In genomic region chr20:49811825-49812462, GRCh38 we compare ENCODE assay signal across 8 cellular contexts. TPM values are rescaled to one million over a fixed set of nuclear protein-coding genes. Genes with fewer than 3 reads are reported as not detected.
DNase-seq lines count a peak whose midpoint lies in the region; ATAC-seq, FAIRE-seq and TF ChIP-seq lines count a peak whose summit lies in the region.

No MANE protein-coding gene starts in this region.

- H3K27ac Mint-ChIP-seq in astrocyte (ENCODE audit: unreplicated experiment), result peak overlapping the region; percentile 93

- no peaks in the 10 kb centered on the region for H4K20me1 ChIP-seq in astrocyte (ENCODE audit: insufficient read depth, low read length)
- H4K20me1 ChIP-seq in keratinocyte (ENCODE audit: control insufficient read depth, extremely low read depth, insufficient read depth, low read length), result no peaks in the 10 kb centered on the region

- H3K4me1 Mint-ChIP-seq in astrocyte (ENCODE audit: low read depth, unreplicated experiment), result peaks cover 13% of the 10 kb centered on the region

- H3K9me1 ChIP-seq in keratinocyte (ENCODE audit: control insufficient read depth, extremely low read depth, insufficient read depth, low read length), result no peaks in the 10 kb centered on the region

- peaks cover 7% of the 10 kb centered on the region for H3K36me3 Mint-ChIP-seq in astrocyte (ENCODE audit: low read depth, unreplicated experiment)

- FAIRE-seq in astrocyte (lab: Jason Lieb, UNC) (no peak), keratinocyte (lab: Jason Lieb, UNC) (no peak)

- H2AFZ ChIP-seq in astrocyte (ENCODE audit: low read depth, low read length) (peak overlapping the region; percentile 83), keratinocyte (ENCODE audit: control insufficient read depth, low read length) (peak overlapping the region; percentile 90)

- H3K27ac ChIP-seq in HUES6 (ENCODE audit: low read depth, low read length) (peak overlapping the region; percentile 5; the same call in 1 of the 2 replicates), astrocyte (ENCODE audit: low read depth, low read length) (peak overlapping the region; percentile 82), keratinocyte (ENCODE audit: control insufficient read depth, insufficient read depth, low read length) (peak overlapping the region; percentile 80), substantia nigra (ENCODE audit: low read depth, low read length, poor library complexity, severe bottlenecking) (peak overlapping the region; percentile 80)

- H3K36me3 ChIP-seq in HUES6 (ENCODE audit: control insufficient read depth, insufficient read depth, low read length) (peaks cover 9% of the 10 kb centered on the region; the same call in 1 of the 2 replicates), astrocyte (ENCODE audit: insufficient read depth, low read length) (peaks cover 5% of the 10 kb centered on the region), keratinocyte (ENCODE audit: control insufficient read depth in 2 of 2, extremely low read depth in 1 of 2, insufficient read depth in 2 of 2, low read length in 2 of 2) (peaks cover 2 to 5% of the 10 kb centered on the region in 2 experiments)

- peak; percentile 70 for DNase-seq in EL
- peak; percentile 46 for DNase-seq in astrocyte (ENCODE audit: low read depth)
- DNase-seq in keratinocyte (ENCODE audit: low read depth, low spot score), result no peak
- DNase-seq in substantia nigra (lab: John Stamatoyannopoulos, UW), result no peak

- H3K4me3 ChIP-seq in HUES6 (ENCODE audit: low read depth, low read length) (peak overlapping the region; percentile 73), astrocyte (ENCODE audit: insufficient read depth, low read depth, low read length) (peak overlapping the region; percentile 77), keratinocyte (ENCODE audit: control insufficient read depth in 2 of 3, extremely low read depth in 1 of 3, insufficient read depth in 2 of 3, low read depth in 1 of 3, low read length in 3 of 3) (peak overlapping the region; percentile 63 to 78 (median 66))

- TF ChIP-seq CTCF in astrocyte (IDR thresholded peaks at IDR 0.05; ENCODE audit: insufficient read depth, low read depth, low read length), result no peak
- no peak for TF ChIP-seq CTCF in keratinocyte (optimal IDR thresholded peaks at IDR 0.05 in 1 of 3, IDR thresholded peaks at IDR 0.05 in 1 of 3, conservative IDR thresholded peaks at IDR 0.05 in 1 of 3; ENCODE audit: extremely low read depth in 1 of 3, insufficient read depth in 2 of 3, low read length in 3 of 3)

- no peaks in the 10 kb centered on the region for H3K27me3 Mint-ChIP-seq in astrocyte (ENCODE audit: low read depth, unreplicated experiment)

- H3K9me3 Mint-ChIP-seq in astrocyte (ENCODE audit: unreplicated experiment), result no peaks in the 10 kb centered on the region

- peak overlapping the region; percentile 91 for H3K4me2 ChIP-seq in astrocyte (ENCODE audit: low read length)
- peak overlapping the region; percentile 86 for H3K4me2 ChIP-seq in keratinocyte (ENCODE audit: control insufficient read depth, extremely low read depth, insufficient read depth, low read depth, low read length)

- H3K79me2 ChIP-seq in astrocyte (ENCODE audit: insufficient read depth, low read length) (peaks cover 9% of the 10 kb centered on the region), keratinocyte (ENCODE audit: control insufficient read depth, insufficient read depth, low read length) (peaks cover 2% of the 10 kb centered on the region)

- H3K4me1 ChIP-seq in HUES6 (ENCODE audit: control insufficient read depth, insufficient read depth, low read length), result peaks cover 4% of the 10 kb centered on the region; the same call in 1 of the 2 replicates
- H3K4me1 ChIP-seq in astrocyte (ENCODE audit: insufficient read depth, low read length), result peaks cover 18% of the 10 kb centered on the region
- H3K4me1 ChIP-seq in keratinocyte (ENCODE audit: control insufficient read depth, extremely low read depth, insufficient read depth, low read length), result peaks cover 14% of the 10 kb centered on the region

- H3K9me3 ChIP-seq in HUES6 (ENCODE audit: control insufficient read depth, insufficient read depth, low read depth, low read length) (no peaks in the 10 kb centered on the region), astrocyte (ENCODE audit: insufficient read depth, low read depth, low read length) (no peaks in the 10 kb centered on the region), keratinocyte (ENCODE audit: control insufficient read depth, low read depth, low read length) (no peaks in the 10 kb centered on the region)

- H3K4me3 Mint-ChIP-seq in astrocyte (ENCODE audit: unreplicated experiment), result peak overlapping the region; percentile 87

- ATAC-seq in GM19023 (IDR thresholded peaks at IDR 0.05; ENCODE audit: unreplicated experiment) (no peak), HG02610 (IDR thresholded peaks at IDR 0.05; ENCODE audit: unreplicated experiment) (no peak), GM21825 (IDR thresholded peaks at IDR 0.05; ENCODE audit: unreplicated experiment) (no peak)

- no peaks in the 10 kb centered on the region for H3K27me3 ChIP-seq in HUES6 (ENCODE audit: control insufficient read depth, insufficient read depth, low read length)
- no peaks in the 10 kb centered on the region for H3K27me3 ChIP-seq in astrocyte (ENCODE audit: insufficient read depth, low read length)
- H3K27me3 ChIP-seq in keratinocyte (ENCODE audit: control insufficient read depth, extremely low read depth, insufficient read depth, low read length), result no peaks in the 10 kb centered on the region

- peak overlapping the region; percentile 75 for H3K9ac ChIP-seq in HUES6 (ENCODE audit: low read length)
- H3K9ac ChIP-seq in astrocyte (ENCODE audit: low read length), result peak overlapping the region; percentile 86
- peak overlapping the region; percentile 81 for H3K9ac ChIP-seq in keratinocyte (ENCODE audit: control insufficient read depth, extremely low read depth, insufficient read depth, low read length)

- dilution Hi-C loops in keratinocyte (cut with MboI; ENCODE audit: extremely low pct_ligation_motif_present, low sequenced_read_pairs), result no loop called here

RNA-seq across cellular contexts. Expression of gene SLC9A8, which starts 0.7 kb away (rescaled TPM):
- 6.2 and 6.9 TPM in 2 replicates for total RNA-seq in astrocyte
- polyA plus RNA-seq in keratinocyte, result 1.2 to 1.9 TPM (median 1.9 TPM) in 3 replicates
- 1.3 TPM for polyA plus RNA-seq in keratinocyte (2011; ENCODE audit: low read depth)
- polyA plus RNA-seq in keratinocyte (2011; cell fraction: cytosol; rRNA removed), result 0.92 and 1.1 TPM in 2 replicates
- polyA plus RNA-seq in keratinocyte (2011; cell fraction: nucleus; rRNA removed), result 7.1 and 9.1 TPM in 2 replicates
- polyA plus RNA-seq in keratinocyte (2012; ENCODE audit: low replicate concordance), result 1.8 and 3.0 TPM in 2 replicates
- polyA minus RNA-seq in keratinocyte, result 1.6 to 9.7 TPM (median 8.5 TPM) in 3 replicates
- 0.96 TPM for polyA minus RNA-seq in keratinocyte (2011; cell fraction: cytosol; rRNA and poly(A)+ RNA removed)
- 5.6 and 7.4 TPM in 2 replicates for polyA minus RNA-seq in keratinocyte (2011; cell fraction: nucleus; rRNA and poly(A)+ RNA removed)

Comparison
In these comparisons a context has a peak if more than half of its experiments do, and no peak if none do; other contexts are left out.
1. DNase-seq: peak in EL (single experiment) and astrocyte (single experiment); none in keratinocyte (single experiment) and substantia nigra (0 of 49).
2. H3K27ac ChIP-seq: peak in every context shown above with its lines; median percentile 82 in astrocyte; 80 in keratinocyte; 80 in substantia nigra; 5 in HUES6.
3. Peak in every context shown above with its lines, with median percentiles within 50 percentile points of each other: H3K4me3 ChIP-seq and H3K9ac ChIP-seq.